Comparison of ENCODE assay signal across 14 cellular contexts in the genomic region with DNA sequence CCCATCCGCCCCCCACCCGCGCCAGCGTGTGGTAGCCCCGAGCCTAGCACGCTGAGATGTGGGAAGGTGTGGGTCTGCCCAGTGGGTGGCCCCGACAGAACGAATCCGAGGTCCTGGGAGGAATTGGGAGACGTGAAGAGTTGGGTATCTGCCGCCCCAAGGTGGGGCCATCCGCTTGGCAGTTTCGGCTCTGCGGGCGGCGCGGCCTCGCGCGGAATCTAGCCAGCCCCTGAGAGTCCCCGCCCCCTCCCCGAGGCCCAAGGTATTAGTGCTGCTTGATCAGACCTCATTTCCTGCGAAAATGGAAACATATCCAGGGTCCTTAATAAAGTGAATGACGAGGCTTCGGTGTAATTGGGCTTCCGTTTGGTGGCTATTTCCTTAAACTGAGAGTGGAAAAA. TPM values are rescaled to one million over a fixed set of nuclear protein-coding genes. Genes with fewer than 3 reads are reported as not detected.
DNase-seq lines count a peak whose midpoint lies in the region; ATAC-seq and TF ChIP-seq lines count a peak whose summit lies in the region.
"Had no signal": no experiment of that assay in that cellular context is flagged by ENCODE, and none has a peak within 500 bp of the region (broad histone marks: within the 10 kb centered on the region; RNA-seq: fewer than 3 reads in every experiment).

No MANE protein-coding gene starts in this region.

- H3K4me3 Mint-ChIP-seq in activated CD4-positive, alpha-beta T cell treated with anti-CD3 and anti-CD28 coated beads, Interleukin-2, amount 10 ng/mL, durations not matched to agents 7 days and 5 days: peak overlapping the region; percentile 45
- H3K4me3 Mint-ChIP-seq in T-cell: peak overlapping the region in 2 of 3 donors; percentile 6 to 70
- H3K4me3 Mint-ChIP-seq in stimulated activated naive CD8-positive, alpha-beta T cell treated with anti-CD3 and anti-CD28 coated beads, Interleukin-15, Interleukin-2, amounts not matched to agents 100 ng/mL and 50 ng/mL, for 24 hours: peak overlapping the region; percentile 65

- H3K9me3 ChIP-seq in Peyer's patch: no peaks in the 10 kb centered on the region
- H3K9me3 ChIP-seq: breast epithelium, heart left ventricle had no signal

- no peak overlapping the region for H3K4me3 ChIP-seq in Peyer's patch
- H3K4me3 ChIP-seq: heart left ventricle had no signal

- H3K4me1 ChIP-seq in foreskin keratinocyte (no peaks in the 10 kb centered on the region), Peyer's patch (peaks cover 0 to 41% (median 12%) of the 10 kb centered on the region in 4 donors)

- ATAC-seq in T-cell (replicated peaks in 1 of 4): no peak
- ATAC-seq in foreskin keratinocyte: no peak
- ATAC-seq: heart left ventricle, left ventricle myocardium superior had no signal

- H3K27ac ChIP-seq in foreskin keratinocyte (no peak overlapping the region), Peyer's patch (no peak overlapping the region)
- H3K27ac ChIP-seq: breast epithelium, heart left ventricle had no signal

- no peak for DNase-seq in activated CD4-positive, alpha-beta T cell treated with anti-CD3 and anti-CD28 coated beads, Interleukin-2, amount 10 ng/mL, durations not matched to agents 7 days and 5 days
- DNase-seq in activated CD4-positive, alpha-beta T cell treated with anti-CD3 and anti-CD28 coated beads, Interleukin-2, amount 50 U/mL, for 1 hour: no peak
- DNase-seq in T-cell (peak in 1 of 34 experiments; percentile 17), foreskin keratinocyte (no peak), HPDE6-E6E7 (ENCODE audit: extremely low spot score) (no peak), EL (no peak), Peyer's patch (no peak)
- DNase-seq: left ventricle myocardium superior, NCI-H1930, OCI-M1 had no signal

- H3K27me3 ChIP-seq in foreskin keratinocyte (peaks cover 95% of the 10 kb centered on the region), Peyer's patch (peaks cover 0 to 67% of the 10 kb centered on the region in 2 donors)

- H3K9me3 Mint-ChIP-seq in activated CD4-positive, alpha-beta T cell treated with anti-CD3 and anti-CD28 coated beads, Interleukin-2, amount 10 ng/mL, durations not matched to agents 7 days and 5 days: no peaks in the 10 kb centered on the region
- H3K9me3 Mint-ChIP-seq in T-cell: no peaks in the 10 kb centered on the region
- H3K9me3 Mint-ChIP-seq in stimulated activated naive CD8-positive, alpha-beta T cell treated with anti-CD3 and anti-CD28 coated beads, Interleukin-15, Interleukin-2, amounts not matched to agents 100 ng/mL and 50 ng/mL, for 24 hours: no peaks in the 10 kb centered on the region

- CTCF ChIA-PET in activated CD4-positive, alpha-beta T cell treated with anti-CD3 and anti-CD28 coated beads, Interleukin-2, amount 10 ng/mL, durations not matched to agents 7 days and 5 days (lab: Charles Lee): interaction anchor here (0.9 to 3.3 kb wide), 4 partner anchors 12 to 83 kb away, joined by 3 to 27 read pairs (median 10); partner anchors contain the start of gene LBX1
- CTCF ChIA-PET in T-cell (lab: Charles Lee): interaction anchor here in 1 of 2 donors (3.4 kb wide), 1 partner anchor 250 kb away, joined by 21 read pairs; no protein-coding TSS in a partner anchor

- TF ChIP-seq CTCF in foreskin keratinocyte (conservative IDR thresholded peaks at IDR 0.05) (peak; percentile 5), Peyer's patch (IDR thresholded peaks at IDR 0.05) (no peak)

- H3K27ac Mint-ChIP-seq in activated CD4-positive, alpha-beta T cell treated with anti-CD3 and anti-CD28 coated beads, Interleukin-2, amount 10 ng/mL, durations not matched to agents 7 days and 5 days: peak overlapping the region; percentile 36
- H3K27ac Mint-ChIP-seq in T-cell: no peak overlapping the region
- no peak overlapping the region for H3K27ac Mint-ChIP-seq in stimulated activated naive CD8-positive, alpha-beta T cell treated with anti-CD3 and anti-CD28 coated beads, Interleukin-15, Interleukin-2, amounts not matched to agents 100 ng/mL and 50 ng/mL, for 24 hours

- H3K36me3 ChIP-seq in Peyer's patch: no peaks in the 10 kb centered on the region
- H3K36me3 ChIP-seq: breast epithelium, heart left ventricle had no signal

- H3K27me3 Mint-ChIP-seq in activated CD4-positive, alpha-beta T cell treated with anti-CD3 and anti-CD28 coated beads, Interleukin-2, amount 10 ng/mL, durations not matched to agents 7 days and 5 days: peaks cover 73% of the 10 kb centered on the region
- H3K27me3 Mint-ChIP-seq in T-cell: peaks cover 68 to 94% of the 10 kb centered on the region in 2 donors
- peaks cover 86% of the 10 kb centered on the region for H3K27me3 Mint-ChIP-seq in stimulated activated naive CD8-positive, alpha-beta T cell treated with anti-CD3 and anti-CD28 coated beads, Interleukin-15, Interleukin-2, amounts not matched to agents 100 ng/mL and 50 ng/mL, for 24 hours

- TF ChIP-seq POLR2A in Peyer's patch (IDR thresholded peaks at IDR 0.05): no peak

- peaks cover 20% of the 10 kb centered on the region for H3K4me1 Mint-ChIP-seq in activated CD4-positive, alpha-beta T cell treated with anti-CD3 and anti-CD28 coated beads, Interleukin-2, amount 10 ng/mL, durations not matched to agents 7 days and 5 days
- peaks cover 37 to 41% (median 40%) of the 10 kb centered on the region in 3 donors for H3K4me1 Mint-ChIP-seq in T-cell
- H3K4me1 Mint-ChIP-seq in stimulated activated naive CD8-positive, alpha-beta T cell treated with anti-CD3 and anti-CD28 coated beads, Interleukin-15, Interleukin-2, amounts not matched to agents 100 ng/mL and 50 ng/mL, for 24 hours (ENCODE audit: low read depth): peaks cover 39% of the 10 kb centered on the region

- peaks cover 2% of the 10 kb centered on the region for H3K36me3 Mint-ChIP-seq in activated CD4-positive, alpha-beta T cell treated with anti-CD3 and anti-CD28 coated beads, Interleukin-2, amount 10 ng/mL, durations not matched to agents 7 days and 5 days (ENCODE audit: low read depth)
- no peaks in the 10 kb centered on the region for H3K36me3 Mint-ChIP-seq in T-cell
- H3K36me3 Mint-ChIP-seq in stimulated activated naive CD8-positive, alpha-beta T cell treated with anti-CD3 and anti-CD28 coated beads, Interleukin-15, Interleukin-2, amounts not matched to agents 100 ng/mL and 50 ng/mL, for 24 hours (ENCODE audit: low read depth): no peaks in the 10 kb centered on the region

- POLR2A ChIA-PET in activated CD4-positive, alpha-beta T cell treated with anti-CD3 and anti-CD28 coated beads, Interleukin-2, amount 10 ng/mL, durations not matched to agents 7 days and 5 days (lab: Charles Lee): no interaction called here
- POLR2A ChIA-PET in T-cell (lab: Charles Lee): no interaction called here

RNA-seq across cellular contexts. Expression of gene LBX1, which starts 13.1 kb away (rescaled TPM):
- not detected for total RNA-seq in activated CD4-positive, alpha-beta T cell treated with anti-CD3 and anti-CD28 coated beads, Interleukin-2, amount 10 ng/mL, durations not matched to agents 7 days and 5 days
- total RNA-seq in T-cell (not detected), foreskin keratinocyte (not detected in 2 replicates), Peyer's patch (not detected)
- not detected in 2 replicates for polyA plus RNA-seq in foreskin keratinocyte
- total RNA-seq: breast epithelium, left ventricle myocardium superior, omental fat pad had no signal
- polyA plus RNA-seq: heart left ventricle had no signal
